Comparison of ENCODE assay signal across 9 cellular contexts in the genomic region with DNA sequence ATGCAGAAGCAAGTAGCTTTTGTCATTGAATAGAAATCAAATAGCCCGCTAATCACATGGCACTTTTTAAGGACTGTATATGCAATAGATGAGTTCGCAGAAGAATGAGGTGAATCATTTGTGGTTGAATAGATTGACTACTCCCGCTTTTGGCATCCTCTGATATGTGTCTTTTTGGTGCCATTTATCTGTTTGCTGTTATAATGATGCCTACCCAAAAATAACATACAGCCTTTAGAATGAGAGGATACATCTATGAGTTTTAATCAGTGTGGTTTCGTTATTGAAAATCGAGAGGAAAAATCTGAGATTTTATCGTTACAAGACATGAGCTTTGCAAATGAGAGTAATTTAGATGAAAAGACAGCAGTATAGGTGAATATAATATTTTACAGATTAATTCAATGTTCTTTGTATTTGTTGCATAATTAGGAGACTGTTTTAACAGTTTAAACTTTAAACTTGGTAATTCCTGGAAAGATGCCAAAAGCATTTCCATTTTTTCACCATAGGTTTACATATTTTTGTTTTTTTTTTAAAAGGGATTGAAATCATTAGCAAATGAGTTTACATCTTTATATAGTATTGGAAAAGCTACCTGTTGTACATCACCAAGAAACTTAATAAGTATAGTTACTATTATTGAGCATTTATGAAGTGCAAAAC. TPM values are rescaled to one million over a fixed set of nuclear protein-coding genes. Genes with fewer than 3 reads are reported as not detected.
DNase-seq lines count a peak whose midpoint lies in the region; ATAC-seq and TF ChIP-seq lines count a peak whose summit lies in the region.
"Had no signal": no experiment of that assay in that cellular context is flagged by ENCODE, and none has a peak within 500 bp of the region (broad histone marks: within the 10 kb centered on the region; RNA-seq: fewer than 3 reads in every experiment).

No MANE protein-coding gene starts in this region.

- ATAC-seq in heart left ventricle (no peak), left cardiac atrium (no peak), psoas muscle (no peak), HG02610 (IDR thresholded peaks at IDR 0.05; ENCODE audit: unreplicated experiment) (no peak), HG03521 (IDR thresholded peaks at IDR 0.05; ENCODE audit: unreplicated experiment) (no peak)

- H3K9me3 ChIP-seq in heart left ventricle, result no peaks in the 10 kb centered on the region
- H3K9me3 ChIP-seq in psoas muscle, result no peaks in the 10 kb centered on the region

- no peak for TF ChIP-seq POLR2A in heart left ventricle (IDR thresholded peaks at IDR 0.05)

- H3K27me3 ChIP-seq in heart left ventricle, result no peaks in the 10 kb centered on the region
- H3K27me3 ChIP-seq in psoas muscle (ENCODE audit: insufficient read depth in 3 of 3, low read length in 2 of 3), result peaks cover 0 to 22% (median 0%) of the 10 kb centered on the region in 3 donors

- intact Hi-C loops in heart left ventricle (cut with DNase I), result loop anchor here in 9 of 10 donors (2.0 to 10.0 kb wide), 7 partner anchors 101 to 259 kb away; partner anchors contain the start of gene CYP2R1 (in 4 of the 9)
- intact Hi-C loops in left cardiac atrium (cut with DNase I), result loop anchor here in 1 of 2 donors (10.0 kb wide), 1 partner anchor 249 kb away; the partner anchor contains the start of gene CYP2R1
- intact Hi-C loops in psoas muscle (cut with DNase I), result loop anchor here in 1 of 2 donors (10.0 kb wide), 1 partner anchor 121 kb away; the partner anchor contains the start of gene PSMA1

- no peak for DNase-seq in heart left ventricle
- DNase-seq in left cardiac atrium, result no peak
- peak; percentile 67 for DNase-seq in SW480 (ENCODE audit: low spot score)
- peak; percentile 6 for DNase-seq in fibroblast of gingiva (ENCODE audit: low read depth)
- DNase-seq in psoas muscle, result no peak
- no peak for DNase-seq in middle frontal gyrus (ENCODE audit: extremely low spot score, low spot score)

- peaks cover 0 to 34% (median 1%) of the 10 kb centered on the region in 12 donors for H3K4me1 ChIP-seq in heart left ventricle
- peaks cover 3% of the 10 kb centered on the region for H3K4me1 ChIP-seq in psoas muscle

- WGBS in heart left ventricle, 4 donors, result 7 to 11% (median 7%) methylated on average over 6 of the region's 6 CpGs
- WGBS in psoas muscle, 3 donors, result 33 to 45% (median 40%) methylated on average over 6 of the region's 6 CpGs

- no peaks in the 10 kb centered on the region for H3K36me3 ChIP-seq in heart left ventricle
- H3K36me3 ChIP-seq in psoas muscle (ENCODE audit: insufficient read depth in 1 of 2, low read depth in 1 of 2), result no peaks in the 10 kb centered on the region

- peak overlapping the region; percentile 77 to 91 (median 85) for H3K4me3 ChIP-seq in heart left ventricle
- H3K4me3 ChIP-seq in psoas muscle, result peak overlapping the region; percentile 87

- TF ChIP-seq CTCF in heart left ventricle (IDR thresholded peaks at IDR 0.05) (no peak), psoas muscle (IDR thresholded peaks at IDR 0.05) (no peak)

- H3K27ac ChIP-seq in heart left ventricle, result peak overlapping the region in 3 of 12 donors; percentile 27 to 85 (median 50)
- no peak overlapping the region for H3K27ac ChIP-seq in psoas muscle
- H3K27ac ChIP-seq: epithelial cell of prostate had no signal

RNA-seq across cellular contexts. Expression of gene PDE3B, which starts 1.8 kb away (rescaled TPM):
- total RNA-seq in heart left ventricle (10 to 100 TPM in 5 of 9 donors, 1 to 10 TPM in 4; 7.5 to 17.0 (median 10.4) TPM), left cardiac atrium (10 to 100 TPM; 17.8 to 18.7 TPM), psoas muscle (under 1 TPM; 0.26 to 0.59 (median 0.33) TPM)
- polyA plus RNA-seq in heart left ventricle (1 to 10 TPM; 2.4 to 2.7 TPM), psoas muscle (under 1 TPM; 0.11 to 0.40 (median 0.18) TPM)

Comparison
In these comparisons a context has a peak if more than half of its experiments do, and no peak if none do; other contexts are left out.
1. DNase-seq: peak in SW480 (single experiment) and fibroblast of gingiva (single experiment); none in heart left ventricle (0 of 5), left cardiac atrium (single experiment), psoas muscle (0 of 2) and middle frontal gyrus (single experiment).
2. RNA of gene PDE3B, which starts 1.8 kb away (total RNA-seq): 17.8 to 18.7 TPM in left cardiac atrium and 7.5 to 17.0 TPM in heart left ventricle; 0.26 to 0.59 TPM in psoas muscle; every median in the first group is over 4 times any median in the second.